Comparison of ENCODE assay signal across 8 cellular contexts in genomic region chrX:9530848-9531274, GRCh38.
DNase-seq lines count a peak whose midpoint lies in the region; ATAC-seq and TF ChIP-seq lines count a peak whose summit lies in the region.

No MANE protein-coding gene starts in this region.

- H3K9me3 ChIP-seq in left lung = no peaks in the 10 kb centered on the region

- peak; percentile 88 for ATAC-seq in activated B cell treated with CpG ODN at 0.5 μM for 24 hours (ENCODE audit: low read depth)
- peak; percentile 80 for ATAC-seq in left lung

- H3K4me3 Mint-ChIP-seq in HFFc6 (peak overlapping the region; percentile 78), activated B cell treated with CpG ODN at 0.5 μM for 24 hours (peak overlapping the region; percentile 79)

- CTCF ChIA-PET in activated B cell treated with CpG ODN at 0.5 μM for 24 hours (lab: Charles Lee) = no interaction called here

- TF ChIP-seq CTCF in HFFc6 (IDR thresholded peaks at IDR 0.05) (no peak), activated B cell treated with CpG ODN at 0.5 μM for 24 hours (IDR thresholded peaks at IDR 0.05) (no peak), left lung (IDR thresholded peaks at IDR 0.05) (no peak)

- no peaks in the 10 kb centered on the region for H3K27me3 Mint-ChIP-seq in HFFc6 (ENCODE audit: insufficient read depth)
- no peaks in the 10 kb centered on the region for H3K27me3 Mint-ChIP-seq in activated B cell treated with CpG ODN at 0.5 μM for 24 hours

- DNase-seq in GM04504 (ENCODE audit: low read depth) = peak; percentile 66
- DNase-seq in HFFc6 = peak; percentile 88
- DNase-seq in NCI-H2081 (lab: John Stamatoyannopoulos, UW) = peak; percentile 82 to 92
- peak; percentile 28 for DNase-seq in activated B cell treated with CpG ODN at 0.5 μM for 24 hours
- DNase-seq in cerebellar nuclear complex (lab: John Stamatoyannopoulos, UW) = peak; percentile 4 to 53
- DNase-seq in left lung = peak; percentile 57 to 79
- DNase-seq in stimulated activated CD4-positive, alpha-beta T cell treated with anti-CD3 and anti-CD28 coated beads, Interleukin-4, amount 100 ng/mL, for 48 hours (ENCODE audit: low read depth in 2 of 2) = peak; percentile 23 to 32
- no peak for DNase-seq in SIG-M5 (lab: John Stamatoyannopoulos, UW)

- intact Hi-C loops in activated B cell treated with CpG ODN at 0.5 μM for 24 hours (cut with micrococcal nuclease) (loop anchor here (5.0 kb wide), 2 partner anchors 146 to 189 kb away; no protein-coding TSS in a partner anchor), left lung (cut with DNase I) (no loop called here)

- peaks cover 0 to 15% of the 10 kb centered on the region in 2 donors for H3K4me1 ChIP-seq in left lung

- H3K4me1 Mint-ChIP-seq in HFFc6 (ENCODE audit: low read depth) (peaks cover 66% of the 10 kb centered on the region), activated B cell treated with CpG ODN at 0.5 μM for 24 hours (peaks cover 73% of the 10 kb centered on the region)

- H3K36me3 Mint-ChIP-seq in HFFc6 (ENCODE audit: low read depth) (no peaks in the 10 kb centered on the region), activated B cell treated with CpG ODN at 0.5 μM for 24 hours (ENCODE audit: low read depth) (no peaks in the 10 kb centered on the region)

- POLR2A ChIA-PET in activated B cell treated with CpG ODN at 0.5 μM for 24 hours (lab: Charles Lee) = interaction anchor here (0.6 to 1.1 kb wide), 2 partner anchors 68 to 189 kb away, joined by 3 to 4 read pairs; no protein-coding TSS in a partner anchor

- no peaks in the 10 kb centered on the region for H3K27me3 ChIP-seq in left lung

- H3K27ac Mint-ChIP-seq in HFFc6 (peak overlapping the region; percentile 87), activated B cell treated with CpG ODN at 0.5 μM for 24 hours (peak overlapping the region; percentile 80)

- no peak overlapping the region for H3K27ac ChIP-seq in left lung

- H3K9me3 Mint-ChIP-seq in HFFc6 (no peaks in the 10 kb centered on the region), activated B cell treated with CpG ODN at 0.5 μM for 24 hours (no peaks in the 10 kb centered on the region)

- H3K4me3 ChIP-seq in left lung = no peak overlapping the region

- no peaks in the 10 kb centered on the region for H3K36me3 ChIP-seq in left lung
